ENCODE assay signal across 6 cellular contexts in genomic region chr5:128091579-128091978, GRCh38.
"Had no signal": no experiment of that assay in that cellular context is flagged by ENCODE, and none has a peak within 500 bp of the region (broad histone marks: within the 10 kb centered on the region; RNA-seq: fewer than 3 reads in every experiment).

No MANE protein-coding gene starts in this region.

- H3K27ac Mint-ChIP-seq: H9 had no signal

- H3K9ac ChIP-seq: GM23248 had no signal

- H3K27ac ChIP-seq: GM23248 had no signal

- DNase-seq: GM23248, H9, HCEC 1CT, IMR-90, KG1 had no signal

- H3K4me3 ChIP-seq: GM23248, K562 had no signal

- H2AFZ ChIP-seq: GM23248 had no signal

- H3K4me3 Mint-ChIP-seq: H9 had no signal
